In the genomic region with DNA sequence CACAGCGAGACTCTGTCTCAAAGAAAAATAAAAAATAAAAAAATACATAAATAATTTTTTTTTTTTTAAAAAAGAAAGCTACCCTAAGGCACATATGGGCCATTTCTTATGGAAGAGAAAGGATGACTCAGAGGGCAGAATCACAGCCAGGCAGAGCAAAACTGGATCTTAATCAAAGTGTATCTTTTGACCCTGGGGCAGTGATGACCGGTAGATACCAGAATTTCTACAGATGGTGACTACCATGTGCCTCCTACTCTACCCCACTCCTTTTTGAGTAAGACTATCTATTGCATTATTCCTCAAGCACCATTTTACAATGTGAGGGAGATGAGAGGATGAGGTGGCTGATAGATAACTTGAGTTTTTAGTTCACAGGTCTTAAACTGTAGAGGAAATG, we compare ENCODE assay signal across 18 cellular contexts.
"Had no signal": no experiment of that assay in that cellular context is flagged by ENCODE, and none has a peak within 500 bp of the region (broad histone marks: within the 10 kb centered on the region; RNA-seq: fewer than 3 reads in every experiment).

No MANE protein-coding gene starts in this region.

- H3K4me1 ChIP-seq: left lung, upper lobe of left lung had no signal

- H3K27me3 Mint-ChIP-seq: brain; dendritic cell treated with granulocyte-macrophage colony-stimulating factor and Interleukin-4, amounts not matched to agents 40 ng/mL and 50 ng/mL, for 4 days; effector memory CD8-positive, alpha-beta T cell; memory B cell had no signal

- H3K4me1 Mint-ChIP-seq: brain, memory B cell, nephron progenitor cell had no signal

- H3K27ac ChIP-seq: left lung, ovary, upper lobe of left lung had no signal

- H3K9me3 ChIP-seq: left lung, ovary, upper lobe of left lung had no signal

- ATAC-seq: effector memory CD8-positive, alpha-beta T cell; left lung had no signal

- H3K36me3 ChIP-seq: ovary had no signal

- H3K9me3 Mint-ChIP-seq: activated naive CD4-positive, alpha-beta T cell treated with anti-CD3 and anti-CD28 coated beads, Interleukin-2, amount 50 U/mL, for 72 hours; brain; dendritic cell treated with granulocyte-macrophage colony-stimulating factor and Interleukin-4, amounts not matched to agents 40 ng/mL and 50 ng/mL, for 4 days; effector memory CD8-positive, alpha-beta T cell; memory B cell; nephron progenitor cell had no signal

- H3K4me3 Mint-ChIP-seq: brain; dendritic cell treated with granulocyte-macrophage colony-stimulating factor and Interleukin-4, amounts not matched to agents 40 ng/mL and 50 ng/mL, for 4 days; effector memory CD8-positive, alpha-beta T cell; memory B cell; nephron progenitor cell had no signal

- H3K27me3 ChIP-seq: left lung, ovary, upper lobe of left lung had no signal

- H3K4me3 ChIP-seq: left lung, ovary, upper lobe of left lung had no signal

- DNase-seq: activated CD4-positive, alpha-beta T cell treated with anti-CD3 and anti-CD28 coated beads for 48 hours; activated effector memory CD4-positive, alpha-beta T cell treated with anti-CD3 and anti-CD28 coated beads, Interleukin-2, amount 50 U/mL, for 16 hours; activated T-cell treated with anti-CD3 and anti-CD28 coated beads for 4 hours; amniotic stem cell; cerebellar nuclear complex; effector memory CD8-positive, alpha-beta T cell; head of caudate nucleus; islet precursor cell; left lung; nephron progenitor cell; ovary; stimulated activated CD4-positive, alpha-beta T cell treated with anti-CD3 and anti-CD28 coated beads, Interleukin-12 subunit alpha, Interleukin-12 subunit beta, amount 100 ng/mL, for 4 hours; stimulated activated naive CD4-positive, alpha-beta T cell treated with Interleukin-2 at 50 U/mL for 16 hours had no signal

- H3K27ac Mint-ChIP-seq: brain; dendritic cell treated with granulocyte-macrophage colony-stimulating factor and Interleukin-4, amounts not matched to agents 40 ng/mL and 50 ng/mL, for 4 days; memory B cell; nephron progenitor cell had no signal
